Comparison of ENCODE assay signal across 11 cellular contexts in the genomic region with DNA sequence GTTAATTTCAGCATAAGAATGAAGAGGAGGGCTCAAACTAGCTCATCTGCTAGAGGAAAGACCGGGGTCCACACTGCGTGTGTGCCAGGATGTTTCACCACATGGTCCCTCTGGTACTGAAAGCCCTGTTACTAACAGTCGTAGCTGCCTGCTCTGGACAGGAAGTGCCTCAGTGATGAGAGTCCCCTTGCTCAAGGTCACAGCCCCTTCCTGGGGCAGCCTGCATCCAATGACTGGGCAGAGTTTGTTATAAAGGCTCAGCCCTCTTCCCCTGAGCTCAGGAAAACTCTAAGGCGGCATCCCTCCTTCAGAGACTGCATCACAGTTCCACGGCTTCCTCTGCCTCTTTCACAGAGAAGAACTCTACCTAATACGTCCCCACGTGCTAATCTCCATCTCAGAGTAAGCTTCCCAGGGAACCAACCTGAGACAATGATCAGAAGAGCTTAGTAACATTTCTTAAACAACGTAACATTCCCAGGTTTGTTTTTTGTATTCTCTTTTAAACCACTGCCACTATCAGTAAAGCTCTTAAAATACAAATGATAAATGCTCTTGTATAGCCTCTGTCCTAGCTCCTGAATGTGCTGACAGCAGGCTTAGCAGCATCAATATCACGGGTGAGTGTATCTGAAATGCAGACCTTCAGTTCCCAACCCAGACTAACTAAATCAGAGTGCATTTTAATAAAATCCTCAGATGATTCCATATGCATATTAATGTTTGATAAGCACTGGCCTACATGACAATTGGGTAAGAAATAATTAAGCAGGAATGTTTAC. TPM values are rescaled to one million over a fixed set of nuclear protein-coding genes. Genes with fewer than 3 reads are reported as not detected.
DNase-seq lines count a peak whose midpoint lies in the region; ATAC-seq lines count a peak whose summit lies in the region.
"Had no signal": no experiment of that assay in that cellular context is flagged by ENCODE, and none has a peak within 500 bp of the region (broad histone marks: within the 10 kb centered on the region; RNA-seq: fewer than 3 reads in every experiment).

No MANE protein-coding gene starts in this region.

- no peaks in the 10 kb centered on the region for H3K36me3 Mint-ChIP-seq in activated naive CD4-positive, alpha-beta T cell treated with anti-CD3 and anti-CD28 coated beads, Interleukin-2, amount 50 U/mL, for 72 hours
- H3K36me3 Mint-ChIP-seq: activated CD8-positive, alpha-beta memory T cell treated with anti-CD3 and anti-CD28 coated beads, Interleukin-2, amount 10 ng/mL, durations not matched to agents 7 days and 5 days had no signal

- peak in 1 of 2 donors; percentile 24 for ATAC-seq in activated naive CD4-positive, alpha-beta T cell treated with anti-CD3 and anti-CD28 coated beads, Interleukin-2, amount 50 U/mL, for 72 hours
- ATAC-seq in stimulated activated naive CD8-positive, alpha-beta T cell treated with anti-CD3 and anti-CD28 coated beads, Interleukin-15, amount 100 ng/mL, for 72 hours = peak; percentile 64
- ATAC-seq: activated CD8-positive, alpha-beta memory T cell treated with anti-CD3 and anti-CD28 coated beads, Interleukin-2, amount 10 ng/mL, durations not matched to agents 7 days and 5 days had no signal

- no peak overlapping the region for H3K4me3 Mint-ChIP-seq in stimulated activated naive CD8-positive, alpha-beta T cell treated with anti-CD3 and anti-CD28 coated beads, Interleukin-15, amount 100 ng/mL, for 72 hours
- H3K4me3 Mint-ChIP-seq: activated CD8-positive, alpha-beta memory T cell treated with anti-CD3 and anti-CD28 coated beads, Interleukin-2, amount 10 ng/mL, durations not matched to agents 7 days and 5 days had no signal

- H3K27ac Mint-ChIP-seq in activated naive CD4-positive, alpha-beta T cell treated with anti-CD3 and anti-CD28 coated beads, Interleukin-2, amount 50 U/mL, for 72 hours = peak overlapping the region; percentile 30 to 75
- peak overlapping the region in 1 of 2 donors; percentile 53 for H3K27ac Mint-ChIP-seq in stimulated activated naive CD8-positive, alpha-beta T cell treated with anti-CD3 and anti-CD28 coated beads, Interleukin-15, amount 100 ng/mL, for 72 hours
- H3K27ac Mint-ChIP-seq: activated CD8-positive, alpha-beta memory T cell treated with anti-CD3 and anti-CD28 coated beads, Interleukin-2, amount 10 ng/mL, durations not matched to agents 7 days and 5 days had no signal

- H3K4me1 Mint-ChIP-seq in stimulated activated naive CD8-positive, alpha-beta T cell treated with anti-CD3 and anti-CD28 coated beads, Interleukin-15, amount 100 ng/mL, for 72 hours = peaks cover 26% of the 10 kb centered on the region
- H3K4me1 Mint-ChIP-seq: activated CD8-positive, alpha-beta memory T cell treated with anti-CD3 and anti-CD28 coated beads, Interleukin-2, amount 10 ng/mL, durations not matched to agents 7 days and 5 days had no signal

- DNase-seq in activated naive CD4-positive, alpha-beta T cell treated with anti-CD3 and anti-CD28 coated beads, Interleukin-2, amount 50 U/mL, for 72 hours (ENCODE audit: low spot score in 2 of 2) = no peak
- no peak for DNase-seq in activated naive CD4-positive, alpha-beta T cell (lab: John Stamatoyannopoulos, UW)
- DNase-seq in cerebellar cortex (ENCODE audit: low spot score) (peak; percentile 78), iPS DF 4.7 (ENCODE audit: extremely low read depth, low spot score) (peak; percentile 5), AG08396 (ENCODE audit: low spot score) (no peak), UCSD-AML1 (lab: John Stamatoyannopoulos, UW; ENCODE audit: unreplicated experiment) (no peak), T-helper 2 cell (no peak)
- DNase-seq in stimulated activated naive CD8-positive, alpha-beta T cell treated with anti-CD3 and anti-CD28 coated beads, Interleukin-15, amount 100 ng/mL, for 72 hours = no peak
- DNase-seq: activated CD8-positive, alpha-beta memory T cell treated with anti-CD3 and anti-CD28 coated beads, Interleukin-2, amount 10 ng/mL, durations not matched to agents 7 days and 5 days; activated naive CD4-positive, alpha-beta T cell treated with Interleukin-2 at 50 U/mL for 16 hours; lower lobe of right lung had no signal

- H3K9me3 Mint-ChIP-seq in activated naive CD4-positive, alpha-beta T cell treated with anti-CD3 and anti-CD28 coated beads, Interleukin-2, amount 50 U/mL, for 72 hours = no peaks in the 10 kb centered on the region
- H3K9me3 Mint-ChIP-seq in stimulated activated naive CD8-positive, alpha-beta T cell treated with anti-CD3 and anti-CD28 coated beads, Interleukin-15, amount 100 ng/mL, for 72 hours = no peaks in the 10 kb centered on the region

- no peaks in the 10 kb centered on the region for H3K27me3 Mint-ChIP-seq in stimulated activated naive CD8-positive, alpha-beta T cell treated with anti-CD3 and anti-CD28 coated beads, Interleukin-15, amount 100 ng/mL, for 72 hours

RNA-seq across cellular contexts. Expression of a gene that starts 38.0 kb away (rescaled TPM):
- 100 to 1,000 TPM; 220 to 337 TPM for total RNA-seq in activated naive CD4-positive, alpha-beta T cell treated with anti-CD3 and anti-CD28 coated beads, Interleukin-2, amount 50 U/mL, for 72 hours

Comparison
In these comparisons a context has a peak if more than half of its experiments do, and no peak if none do; other contexts are left out.
1. DNase-seq: peak in cerebellar cortex (single experiment) and iPS DF 4.7 (single experiment); none in activated naive CD4-positive, alpha-beta T cell treated with anti-CD3 and anti-CD28 coated beads, Interleukin-2, amount 50 U/mL, for 72 hours (0 of 2), activated naive CD4-positive, alpha-beta T cell (0 of 4), stimulated activated naive CD8-positive, alpha-beta T cell treated with anti-CD3 and anti-CD28 coated beads, Interleukin-15, amount 100 ng/mL, for 72 hours (0 of 2), AG08396 (single experiment), UCSD-AML1 (single experiment) and T-helper 2 cell (0 of 5).